ENCODE assay signal across 8 cellular contexts in genomic region chr1:174023438-174023837, GRCh38.
DNase-seq lines count a peak whose midpoint lies in the region; ATAC-seq and TF ChIP-seq lines count a peak whose summit lies in the region.

No MANE protein-coding gene starts in this region.

- no peak overlapping the region for H3K4me3 ChIP-seq in AG10803 (ENCODE audit: low read length)
- peak overlapping the region; percentile 96 for H3K4me3 ChIP-seq in neuron (ENCODE audit: low read length)

- ATAC-seq in GM18520 (IDR thresholded peaks at IDR 0.05; ENCODE audit: unreplicated experiment) (no peak), HG02759 (IDR thresholded peaks at IDR 0.05; ENCODE audit: unreplicated experiment) (no peak)

- peak overlapping the region; percentile 96 for H2AFZ ChIP-seq in neuron (ENCODE audit: low read depth, low read length)

- H3K27me3 ChIP-seq in neuron (ENCODE audit: insufficient read depth, low read length): no peaks in the 10 kb centered on the region

- no peak for TF ChIP-seq CTCF in AG10803 (conservative IDR thresholded peaks at IDR 0.05; ENCODE audit: low read length)
- no peak for TF ChIP-seq CTCF in RWPE1 (conservative IDR thresholded peaks at IDR 0.05; ENCODE audit: low read depth)

- POLR2A ChIA-PET in HEK293T (lab: Yijun Ruan, JAX) (interaction anchor here (0.8 to 1.9 kb wide), 2 partner anchors 16 to 158 kb away, joined by 4 to 12 read pairs; no protein-coding TSS in a partner anchor), RWPE1 (lab: Yijun Ruan, JAX; ENCODE audit: low non-redundant PET) (no interaction called here)

- H3K9me3 ChIP-seq in neuron (ENCODE audit: low read length): no peaks in the 10 kb centered on the region

- H3K36me3 ChIP-seq in neuron (ENCODE audit: insufficient read depth, low read length): peaks cover 8% of the 10 kb centered on the region

- CTCF ChIA-PET in HEK293T (lab: Yijun Ruan, JAX): no interaction called here
- CTCF ChIA-PET in RWPE1 (lab: Yijun Ruan, JAX): no interaction called here

- H3K4me1 ChIP-seq in neuron (ENCODE audit: insufficient read depth, low read length): peaks cover 34% of the 10 kb centered on the region

- DNase-seq in AG10803 (ENCODE audit: low read depth): peak; percentile 28
- peak; percentile 33 for DNase-seq in HEK293T (ENCODE audit: extremely low spot score)
- peak; percentile 93 for DNase-seq in SKM-1 treated with dmso at 0.1 percent for 144 hours (lab: John Stamatoyannopoulos, UW; ENCODE audit: unreplicated experiment)
- DNase-seq in erythroblast (lab: John Stamatoyannopoulos, UW): peak; percentile 16 to 33
- DNase-seq in RWPE1 (ENCODE audit: low spot score): no peak

- TF ChIP-seq POLR2A in erythroblast (IDR thresholded peaks at IDR 0.05; ENCODE audit: low read length): no peak

- H3K27ac ChIP-seq in RWPE1: no peak overlapping the region

TF ChIP-seq in HEK293T, 16 proteins besides CTCF, POLR2A, EP300 and RAD21:
- no peak for TF ChIP-seq BHLHE40 (IDR thresholded peaks at IDR 0.05; ENCODE audit: borderline replicate concordance)
